In genomic region chr4:101217353-101218031, GRCh38 we compare ENCODE assay signal across 20 cellular contexts.
DNase-seq lines count a peak whose midpoint lies in the region; ATAC-seq and TF ChIP-seq lines count a peak whose summit lies in the region.
"Had no signal": no experiment of that assay in that cellular context is flagged by ENCODE, and none has a peak within 500 bp of the region (broad histone marks: within the 10 kb centered on the region; RNA-seq: fewer than 3 reads in every experiment).

No MANE protein-coding gene starts in this region.

- H3K27ac ChIP-seq in lung (ENCODE audit: low read depth in 1 of 2, low read length in 1 of 2) = no peak overlapping the region
- H3K27ac ChIP-seq: body of pancreas, hepatocyte, pancreas, thyroid gland had no signal

- H3K36me3 ChIP-seq in lung (ENCODE audit: control insufficient read depth in 2 of 2, insufficient read depth in 2 of 2, low read length in 2 of 2) = no peaks in the 10 kb centered on the region
- H3K36me3 ChIP-seq: pancreas, thyroid gland had no signal

- H3K36me3 Mint-ChIP-seq in activated naive CD8-positive, alpha-beta T cell treated with anti-CD3 and anti-CD28 coated beads, Interleukin-2, amount 50 U/mL, for 24 hours (ENCODE audit: low read depth) = no peaks in the 10 kb centered on the region
- H3K36me3 Mint-ChIP-seq in activated naive CD8-positive, alpha-beta T cell treated with anti-CD3 and anti-CD28 coated beads for 36 hours = peaks cover 1% of the 10 kb centered on the region
- H3K36me3 Mint-ChIP-seq in T-helper 2 cell treated with Interferon-gamma antibody and Interleukin-4, amounts not matched to agents 5 μg/mL and 100 μg/mL, for 36 hours (ENCODE audit: low read depth) = no peaks in the 10 kb centered on the region
- H3K36me3 Mint-ChIP-seq: activated naive CD4-positive, alpha-beta T cell treated with anti-CD3 and anti-CD28 coated beads, Interleukin-2, amount 10 ng/mL, durations not matched to agents 7 days and 5 days had no signal

- no peak overlapping the region for H3K4me3 Mint-ChIP-seq in activated naive CD8-positive, alpha-beta T cell treated with anti-CD3 and anti-CD28 coated beads, Interleukin-2, amount 50 U/mL, for 24 hours
- H3K4me3 Mint-ChIP-seq in activated naive CD8-positive, alpha-beta T cell treated with anti-CD3 and anti-CD28 coated beads for 36 hours = no peak overlapping the region
- H3K4me3 Mint-ChIP-seq in T-helper 2 cell treated with Interferon-gamma antibody and Interleukin-4, amounts not matched to agents 5 μg/mL and 100 μg/mL, for 36 hours = no peak overlapping the region
- H3K4me3 Mint-ChIP-seq: activated naive CD4-positive, alpha-beta T cell treated with anti-CD3 and anti-CD28 coated beads, Interleukin-2, amount 10 ng/mL, durations not matched to agents 7 days and 5 days; CD4-positive, alpha-beta T cell had no signal

- no peak for DNase-seq in activated naive CD8-positive, alpha-beta T cell treated with anti-CD3 and anti-CD28 coated beads, Interleukin-2, amount 50 U/mL, for 24 hours
- DNase-seq in activated naive CD8-positive, alpha-beta T cell treated with anti-CD3 and anti-CD28 coated beads for 36 hours = no peak
- DNase-seq in cerebellar cortex (ENCODE audit: low spot score) (peak; percentile 45), lung (ENCODE audit: low spot score) (no peak), iPS-NIHi7 (ENCODE audit: extremely low spot score) (no peak), NCI-H748 (lab: John Stamatoyannopoulos, UW; ENCODE audit: unreplicated experiment) (no peak)
- no peak for DNase-seq in T-helper 2 cell treated with Interferon-gamma antibody and Interleukin-4, amounts not matched to agents 5 μg/mL and 100 μg/mL, for 36 hours (ENCODE audit: low spot score)
- DNase-seq: activated CD4-positive, alpha-beta T cell treated with anti-CD3 and anti-CD28 coated beads for 48 hours; activated naive CD4-positive, alpha-beta T cell treated with anti-CD3 and anti-CD28 coated beads, Interleukin-2, amount 10 ng/mL, durations not matched to agents 7 days and 5 days; activated T-cell treated with anti-CD3 and anti-CD28 coated beads for 4 hours; body of pancreas; CD4-positive, alpha-beta T cell; DND-41; Karpas-422; pancreas; SHP77 treated with DMSO at 0.1 percent for 48 hours; stimulated activated CD4-positive, alpha-beta T cell treated with anti-CD3 and anti-CD28 coated beads, Interleukin-4, amount 100 ng/mL, for 4 hours; thyroid gland had no signal

- ATAC-seq in activated naive CD8-positive, alpha-beta T cell treated with anti-CD3 and anti-CD28 coated beads, Interleukin-2, amount 50 U/mL, for 24 hours = no peak
- peak; percentile 34 for ATAC-seq in lung (ENCODE audit: insufficient read depth, low FRiP score)
- no peak for ATAC-seq in HG02884 (IDR thresholded peaks at IDR 0.05; ENCODE audit: unreplicated experiment)
- ATAC-seq: body of pancreas, pancreas had no signal

- peaks cover 11% of the 10 kb centered on the region for H3K4me1 Mint-ChIP-seq in activated naive CD8-positive, alpha-beta T cell treated with anti-CD3 and anti-CD28 coated beads, Interleukin-2, amount 50 U/mL, for 24 hours
- H3K4me1 Mint-ChIP-seq in activated naive CD8-positive, alpha-beta T cell treated with anti-CD3 and anti-CD28 coated beads for 36 hours = peaks cover 7% of the 10 kb centered on the region
- H3K4me1 Mint-ChIP-seq in T-helper 2 cell treated with Interferon-gamma antibody and Interleukin-4, amounts not matched to agents 5 μg/mL and 100 μg/mL, for 36 hours (ENCODE audit: low read depth) = peaks cover 3% of the 10 kb centered on the region
- H3K4me1 Mint-ChIP-seq: activated naive CD4-positive, alpha-beta T cell treated with anti-CD3 and anti-CD28 coated beads, Interleukin-2, amount 10 ng/mL, durations not matched to agents 7 days and 5 days had no signal

- 68 to 75% methylated on average over 7 of the region's 7 CpGs for WGBS in lung, 2 donors

- H3K9me3 ChIP-seq in lung (ENCODE audit: control insufficient read depth in 2 of 2, insufficient read depth in 1 of 2, low read length in 1 of 2) = no peaks in the 10 kb centered on the region
- H3K9me3 ChIP-seq: body of pancreas, pancreas, thyroid gland had no signal

- peak overlapping the region; percentile 20 for H3K27ac Mint-ChIP-seq in activated naive CD8-positive, alpha-beta T cell treated with anti-CD3 and anti-CD28 coated beads, Interleukin-2, amount 50 U/mL, for 24 hours
- no peak overlapping the region for H3K27ac Mint-ChIP-seq in activated naive CD8-positive, alpha-beta T cell treated with anti-CD3 and anti-CD28 coated beads for 36 hours
- no peak overlapping the region for H3K27ac Mint-ChIP-seq in T-helper 2 cell treated with Interferon-gamma antibody and Interleukin-4, amounts not matched to agents 5 μg/mL and 100 μg/mL, for 36 hours
- H3K27ac Mint-ChIP-seq: activated naive CD4-positive, alpha-beta T cell treated with anti-CD3 and anti-CD28 coated beads, Interleukin-2, amount 10 ng/mL, durations not matched to agents 7 days and 5 days; CD4-positive, alpha-beta T cell had no signal

- TF ChIP-seq CTCF in lung (IDR thresholded peaks at IDR 0.05; ENCODE audit: control extremely low read depth, extremely low read depth) = no peak

- H3K4me1 ChIP-seq in lung (ENCODE audit: control insufficient read depth in 2 of 2, insufficient read depth in 2 of 2, low read length in 2 of 2) = peaks cover 0 to 6% of the 10 kb centered on the region in 2 donors

- H3K4me3 ChIP-seq in lung = no peak overlapping the region
- H3K4me3 ChIP-seq: body of pancreas, hepatocyte, pancreas, thyroid gland had no signal

- H3K9me3 Mint-ChIP-seq in activated naive CD8-positive, alpha-beta T cell treated with anti-CD3 and anti-CD28 coated beads, Interleukin-2, amount 50 U/mL, for 24 hours = no peaks in the 10 kb centered on the region
- H3K9me3 Mint-ChIP-seq in activated naive CD8-positive, alpha-beta T cell treated with anti-CD3 and anti-CD28 coated beads for 36 hours = no peaks in the 10 kb centered on the region
- no peaks in the 10 kb centered on the region for H3K9me3 Mint-ChIP-seq in T-helper 2 cell treated with Interferon-gamma antibody and Interleukin-4, amounts not matched to agents 5 μg/mL and 100 μg/mL, for 36 hours
- H3K9me3 Mint-ChIP-seq: activated naive CD4-positive, alpha-beta T cell treated with anti-CD3 and anti-CD28 coated beads, Interleukin-2, amount 10 ng/mL, durations not matched to agents 7 days and 5 days had no signal

- H3K27me3 ChIP-seq in lung (ENCODE audit: control insufficient read depth, insufficient read depth) = no peaks in the 10 kb centered on the region
- H3K27me3 ChIP-seq: body of pancreas, hepatocyte, pancreas, thyroid gland had no signal

- H3K27me3 Mint-ChIP-seq in activated naive CD8-positive, alpha-beta T cell treated with anti-CD3 and anti-CD28 coated beads, Interleukin-2, amount 50 U/mL, for 24 hours = no peaks in the 10 kb centered on the region
- no peaks in the 10 kb centered on the region for H3K27me3 Mint-ChIP-seq in activated naive CD8-positive, alpha-beta T cell treated with anti-CD3 and anti-CD28 coated beads for 36 hours
- H3K27me3 Mint-ChIP-seq in T-helper 2 cell treated with Interferon-gamma antibody and Interleukin-4, amounts not matched to agents 5 μg/mL and 100 μg/mL, for 36 hours (ENCODE audit: low read depth) = peaks cover 13% of the 10 kb centered on the region
- H3K27me3 Mint-ChIP-seq: activated naive CD4-positive, alpha-beta T cell treated with anti-CD3 and anti-CD28 coated beads, Interleukin-2, amount 10 ng/mL, durations not matched to agents 7 days and 5 days; CD4-positive, alpha-beta T cell had no signal
